Comparison of ENCODE assay signal across 8 cellular contexts in the genomic region with DNA sequence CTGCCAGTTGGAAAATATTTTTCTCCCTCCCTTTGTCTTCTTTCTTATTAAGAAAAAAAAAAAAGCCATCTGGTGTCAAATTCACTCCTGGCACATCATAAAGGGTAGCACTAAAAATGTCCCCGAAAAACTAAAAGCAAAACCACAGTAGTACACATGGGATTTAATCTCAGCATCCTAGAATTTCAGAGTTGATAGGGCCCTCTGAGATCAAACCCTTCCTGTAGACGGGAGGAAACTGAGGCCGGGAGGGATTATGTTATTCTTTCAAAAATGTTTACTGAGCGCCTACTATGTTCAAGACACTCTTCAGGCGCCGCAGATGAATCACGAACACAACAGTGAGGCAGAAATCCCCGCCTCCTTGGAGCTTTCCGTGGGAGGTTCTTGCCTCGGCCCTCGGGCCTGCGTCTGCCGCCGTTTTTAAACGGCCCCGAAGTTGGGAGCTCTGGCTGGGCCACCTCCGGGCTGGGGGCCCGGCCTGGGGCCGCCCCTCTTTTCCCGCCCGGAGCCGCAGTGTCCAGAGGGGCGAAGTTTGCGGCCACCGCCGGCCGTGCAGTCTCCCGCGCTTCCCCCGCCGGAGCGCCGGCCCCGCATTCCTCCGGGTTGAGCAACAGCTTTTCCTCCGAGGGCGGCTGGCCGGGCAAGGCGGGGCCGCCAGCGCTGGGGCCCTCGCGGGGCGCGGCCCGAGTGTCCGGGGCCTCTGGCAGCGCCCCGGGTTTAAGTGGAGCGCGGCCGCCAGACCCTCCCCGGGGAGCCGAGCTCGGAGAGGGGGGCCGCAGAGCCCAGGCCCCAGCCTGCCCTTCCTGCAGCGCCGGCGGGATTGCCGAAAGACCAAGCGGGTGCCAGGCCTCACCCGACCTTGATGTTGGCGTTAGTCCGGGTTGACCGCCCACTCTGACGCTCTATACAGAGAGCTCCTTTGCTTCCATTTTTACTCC. TPM values are rescaled to one million over a fixed set of nuclear protein-coding genes. Genes with fewer than 3 reads are reported as not detected.
DNase-seq lines count a peak whose midpoint lies in the region; ATAC-seq lines count a peak whose summit lies in the region.

No MANE protein-coding gene starts in this region.

- peak; percentile 86 for DNase-seq in 8988T
- peak; percentile 100 for DNase-seq in SJSA1 (ENCODE audit: low read depth in 1 of 2, low spot score in 2 of 2)
- peak; percentile 90 for DNase-seq in cardiac septum (ENCODE audit: low spot score)
- DNase-seq in posterior vena cava (ENCODE audit: low spot score): peak; percentile 95
- no peak for DNase-seq in NCI-H1436 treated with DMSO at 0.1 percent for 48 hours (lab: John Stamatoyannopoulos, UW)

- no peaks in the 10 kb centered on the region for H3K36me3 ChIP-seq in SJSA1

- peak; percentile 53 for ATAC-seq in GM18861 (IDR thresholded peaks at IDR 0.05; ENCODE audit: unreplicated experiment)
- ATAC-seq in HG03135 (IDR thresholded peaks at IDR 0.05; ENCODE audit: unreplicated experiment): peak; percentile 71

- H3K27ac ChIP-seq in SJSA1 (peak overlapping the region; percentile 97), adipose tissue (ENCODE audit: low read depth, low read length) (peak overlapping the region; percentile 45)

- intact Hi-C loops in cardiac septum (cut with DNase I): loop anchor here (1.0 to 2.0 kb wide), 2 partner anchors 18 to 28 kb away; a partner anchor contains a TSS
- intact Hi-C loops in posterior vena cava (cut with DNase I): no loop called here

- H3K27me3 ChIP-seq in SJSA1 (replicated peaks): no peaks in the 10 kb centered on the region

- WGBS in adipose tissue, 3 donors: 0 to 2% (median 1%) methylated on average over 65 to 66 of the region's 66 CpGs

- no peaks in the 10 kb centered on the region for H3K9me3 ChIP-seq in SJSA1 (replicated peaks)

- H3K4me3 ChIP-seq in SJSA1: peak overlapping the region; percentile 40

- peaks cover 31% of the 10 kb centered on the region for H3K4me1 ChIP-seq in SJSA1 (replicated peaks)

RNA-seq across cellular contexts. Expression of a gene that starts 18.6 kb away (rescaled TPM):
- total RNA-seq in SJSA1 (2014; rRNA removed; shearing (Covaris generic)): 420 and 508 TPM in 2 replicates
- 100 to 1,000 TPM in 1 of 3 donors, 10 to 100 TPM in 2; 76.0 to 106 (median 96.4) TPM for polyA plus RNA-seq in adipose tissue
- total RNA-seq in cardiac septum (89.2 TPM), posterior vena cava (100 to 1,000 TPM; 135 to 138 TPM)

RNA-seq across cellular contexts. Expression of a gene that starts 46.5 kb away (rescaled TPM):
- 6.0 and 6.6 TPM in 2 replicates for total RNA-seq in SJSA1 (2014; rRNA removed; shearing (Covaris generic))
- polyA plus RNA-seq in adipose tissue: 1 to 10 TPM; 3.4 to 7.0 (median 6.9) TPM
- total RNA-seq in cardiac septum: 3.5 TPM
- total RNA-seq in posterior vena cava: 1 to 10 TPM; 5.6 to 6.3 TPM
